ENCODE assay signal across 8 cellular contexts in genomic region chr19:11879687-11880266, GRCh38. TPM values are rescaled to one million over a fixed set of nuclear protein-coding genes. Genes with fewer than 3 reads are reported as not detected.
A peak's percentile ranks its signal among the peaks of the same experiment; 100 is the strongest.
DNase-seq lines count a peak whose midpoint lies in the region; ATAC-seq and TF ChIP-seq lines count a peak whose summit lies in the region.
"Not testable (repeated sequence)": the region's sequence is repeated elsewhere in the genome, so short reads cannot be mapped to it uniquely, and the experiment has no call there.

No MANE protein-coding gene starts in this region.

- peak; percentile 30 for TF ChIP-seq CTCF in choroid plexus epithelial cell (conservative IDR thresholded peaks at IDR 0.05; ENCODE audit: low read depth, low read length)

- not testable (repeated sequence) for H4K8ac ChIP-seq in trophoblast cell (ENCODE audit: low read depth, low read length)

- not testable (repeated sequence) for H3K4me3 Mint-ChIP-seq in T-helper 2 cell treated with Interferon-gamma antibody and Interleukin-4, amounts not matched to agents 5 μg/mL and 100 μg/mL, for 36 hours

- H3K4me2 ChIP-seq in trophoblast cell (ENCODE audit: low read length), result not testable (repeated sequence)

- not testable (repeated sequence) for H3K27me3 Mint-ChIP-seq in T-helper 2 cell treated with Interferon-gamma antibody and Interleukin-4, amounts not matched to agents 5 μg/mL and 100 μg/mL, for 36 hours (ENCODE audit: low read depth)

- H3K27ac ChIP-seq in trophoblast cell (ENCODE audit: low read depth, low read length), result not testable (repeated sequence)

- peaks cover 10% of the 10 kb centered on the region for H3K9me3 ChIP-seq in trophoblast cell (ENCODE audit: insufficient read depth, low read depth, low read length)

- not testable (repeated sequence) for H3K27me3 ChIP-seq in trophoblast cell (ENCODE audit: insufficient read depth, low read length)

- H2BK5ac ChIP-seq in trophoblast cell (ENCODE audit: low read depth, low read length, poor library complexity), result not testable (repeated sequence)

- not testable (repeated sequence) for H3K23ac ChIP-seq in trophoblast cell (ENCODE audit: low read length)

- not testable (repeated sequence) for H3K9ac ChIP-seq in trophoblast cell (ENCODE audit: low read length)

- DNase-seq in Daoy (ENCODE audit: low read depth) (peak; percentile 47), NAMALWA (ENCODE audit: low spot score) (peak; percentile 34), activated T-cell treated with anti-CD3 and anti-CD28 coated beads for 24 hours (ENCODE audit: low read depth) (peak; percentile 16), iPS-NIHi11 (ENCODE audit: low spot score) (peak; percentile 36), trophoblast cell (peak; percentile 29 to 58)
- DNase-seq in T-helper 2 cell treated with Interferon-gamma antibody and Interleukin-4, amounts not matched to agents 5 μg/mL and 100 μg/mL, for 36 hours (ENCODE audit: low spot score), result peak; percentile 10
- DNase-seq in choroid plexus epithelial cell (ENCODE audit: low read depth), result not testable (repeated sequence)
- peak; percentile 65 for DNase-seq in stimulated activated naive CD8-positive, alpha-beta T cell treated with anti-CD3 and anti-CD28 coated beads, Interleukin-15, Interleukin-2, amounts not matched to agents 100 U/mL and 50 U/mL, for 24 hours

- not testable (repeated sequence) for H3K4ac ChIP-seq in trophoblast cell (ENCODE audit: low read depth, low read length)

- H3K18ac ChIP-seq in trophoblast cell (ENCODE audit: low read length), result not testable (repeated sequence)

- peak; percentile 63 for ATAC-seq in stimulated activated naive CD8-positive, alpha-beta T cell treated with anti-CD3 and anti-CD28 coated beads, Interleukin-15, Interleukin-2, amounts not matched to agents 100 U/mL and 50 U/mL, for 24 hours

- H3K14ac ChIP-seq in trophoblast cell (ENCODE audit: low read length), result not testable (repeated sequence)

- not testable (repeated sequence) for H2AK5ac ChIP-seq in trophoblast cell (ENCODE audit: low read length)

- H3K9me3 Mint-ChIP-seq in T-helper 2 cell treated with Interferon-gamma antibody and Interleukin-4, amounts not matched to agents 5 μg/mL and 100 μg/mL, for 36 hours, result peaks cover 13% of the 10 kb centered on the region

- not testable (repeated sequence) for H3K4me3 ChIP-seq in choroid plexus epithelial cell (ENCODE audit: low read depth, low read length); trophoblast cell (ENCODE audit: low read depth, low read length)

- not testable (repeated sequence) for H3K27ac Mint-ChIP-seq in T-helper 2 cell treated with Interferon-gamma antibody and Interleukin-4, amounts not matched to agents 5 μg/mL and 100 μg/mL, for 36 hours

- not testable (repeated sequence) for H4K91ac ChIP-seq in trophoblast cell (ENCODE audit: low read depth, low read length)

- no CpG with 5 or more reads among the region's 16 CpGs for WGBS in trophoblast cell (ENCODE audit: extremely low coverage, insufficient coverage, insufficient read length)

- H2BK120ac ChIP-seq in trophoblast cell (ENCODE audit: insufficient read depth, low read length, poor library complexity), result not testable (repeated sequence)

- not testable (repeated sequence) for H3K36me3 ChIP-seq in trophoblast cell (ENCODE audit: control insufficient read depth in 1 of 2, insufficient read depth in 2 of 2, low read length in 2 of 2)

- H2AFZ ChIP-seq in trophoblast cell (ENCODE audit: insufficient read depth, low read length, poor library complexity), result not testable (repeated sequence)

- not testable (repeated sequence) for H3K79me2 ChIP-seq in trophoblast cell (ENCODE audit: control insufficient read depth, insufficient read depth, low read length, poor library complexity)

- H3K4me1 ChIP-seq in trophoblast cell (ENCODE audit: control insufficient read depth in 1 of 2, insufficient read depth in 2 of 2, low read length in 2 of 2), result not testable (repeated sequence)

- H2BK12ac ChIP-seq in trophoblast cell (ENCODE audit: low read length), result not testable (repeated sequence)

- not testable (repeated sequence) for H3K4me1 Mint-ChIP-seq in T-helper 2 cell treated with Interferon-gamma antibody and Interleukin-4, amounts not matched to agents 5 μg/mL and 100 μg/mL, for 36 hours (ENCODE audit: low read depth)

- H3K79me1 ChIP-seq in trophoblast cell (ENCODE audit: low read length), result not testable (repeated sequence)

- H4K12ac ChIP-seq in trophoblast cell (ENCODE audit: low read depth, low read length), result not testable (repeated sequence)

- not testable (repeated sequence) for H3K36me3 Mint-ChIP-seq in T-helper 2 cell treated with Interferon-gamma antibody and Interleukin-4, amounts not matched to agents 5 μg/mL and 100 μg/mL, for 36 hours (ENCODE audit: low read depth)

RNA-seq across cellular contexts. Expression of gene ZNF69, which starts 7.8 kb away (rescaled TPM):
- 5.2 and 7.0 TPM in 2 replicates for total RNA-seq in Daoy (2014; rRNA removed; shearing (Covaris generic))
- 11.1 and 11.2 TPM in 2 replicates for polyA plus RNA-seq in trophoblast cell (2013)

RNA-seq across cellular contexts. Expression of gene ZNF439, which starts 31.3 kb away (rescaled TPM):
- total RNA-seq in Daoy (2014; rRNA removed; shearing (Covaris generic)), result 2.9 and 4.8 TPM in 2 replicates
- 0.64 and 0.71 TPM in 2 replicates for polyA plus RNA-seq in trophoblast cell (2013)

RNA-seq across cellular contexts. Expression of gene ZNF700, which starts 45.1 kb away (rescaled TPM):
- total RNA-seq in Daoy (2014; rRNA removed; shearing (Covaris generic)), result 5.7 and 8.7 TPM in 2 replicates
- polyA plus RNA-seq in trophoblast cell (2013), result 4.1 and 4.2 TPM in 2 replicates
